2 cellular contexts compared by ENCODE assay signal in the genomic region with DNA sequence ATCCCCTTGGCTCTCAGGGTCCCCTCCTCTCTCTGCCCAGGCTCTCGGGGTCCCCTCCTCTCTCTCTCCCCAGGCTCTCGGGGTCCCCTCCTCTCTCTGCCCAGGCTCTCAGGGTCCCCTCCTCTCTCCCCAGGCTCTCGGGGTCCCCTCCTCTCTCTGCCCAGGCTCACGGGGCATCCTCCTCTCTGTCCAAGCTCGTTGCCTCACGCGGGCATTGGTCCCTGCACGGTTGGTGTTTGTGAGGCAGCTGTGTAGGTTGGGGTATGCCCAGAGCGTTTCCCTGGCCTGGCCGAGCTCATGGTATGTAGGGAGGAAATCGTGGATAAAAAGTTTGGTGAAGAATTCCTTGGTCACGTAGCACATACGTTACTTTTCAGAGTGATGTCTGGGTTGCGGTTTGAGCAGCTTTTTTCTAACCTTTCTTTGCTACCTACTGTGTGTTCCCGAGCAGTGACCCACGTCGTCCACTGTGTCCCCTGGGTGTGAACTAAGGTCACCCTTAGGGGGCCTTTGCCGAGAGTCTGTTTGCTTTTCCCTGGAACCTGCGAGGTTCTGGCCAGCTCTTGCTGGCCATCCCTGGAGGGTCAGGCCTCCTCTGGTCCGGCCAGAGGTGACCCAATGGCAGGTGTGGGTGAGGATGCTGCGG.
TF ChIP-seq lines count a peak whose summit lies in the region.

No MANE protein-coding gene starts in this region.

TF ChIP-seq in GM23338, 12 proteins besides CTCF, POLR2A, EP300 and RAD21 (continues in another document):
- no peak for TF ChIP-seq STAT1 (IDR thresholded peaks at IDR 0.05; ENCODE audit: unreplicated experiment)
- TF ChIP-seq, protein P1, sequence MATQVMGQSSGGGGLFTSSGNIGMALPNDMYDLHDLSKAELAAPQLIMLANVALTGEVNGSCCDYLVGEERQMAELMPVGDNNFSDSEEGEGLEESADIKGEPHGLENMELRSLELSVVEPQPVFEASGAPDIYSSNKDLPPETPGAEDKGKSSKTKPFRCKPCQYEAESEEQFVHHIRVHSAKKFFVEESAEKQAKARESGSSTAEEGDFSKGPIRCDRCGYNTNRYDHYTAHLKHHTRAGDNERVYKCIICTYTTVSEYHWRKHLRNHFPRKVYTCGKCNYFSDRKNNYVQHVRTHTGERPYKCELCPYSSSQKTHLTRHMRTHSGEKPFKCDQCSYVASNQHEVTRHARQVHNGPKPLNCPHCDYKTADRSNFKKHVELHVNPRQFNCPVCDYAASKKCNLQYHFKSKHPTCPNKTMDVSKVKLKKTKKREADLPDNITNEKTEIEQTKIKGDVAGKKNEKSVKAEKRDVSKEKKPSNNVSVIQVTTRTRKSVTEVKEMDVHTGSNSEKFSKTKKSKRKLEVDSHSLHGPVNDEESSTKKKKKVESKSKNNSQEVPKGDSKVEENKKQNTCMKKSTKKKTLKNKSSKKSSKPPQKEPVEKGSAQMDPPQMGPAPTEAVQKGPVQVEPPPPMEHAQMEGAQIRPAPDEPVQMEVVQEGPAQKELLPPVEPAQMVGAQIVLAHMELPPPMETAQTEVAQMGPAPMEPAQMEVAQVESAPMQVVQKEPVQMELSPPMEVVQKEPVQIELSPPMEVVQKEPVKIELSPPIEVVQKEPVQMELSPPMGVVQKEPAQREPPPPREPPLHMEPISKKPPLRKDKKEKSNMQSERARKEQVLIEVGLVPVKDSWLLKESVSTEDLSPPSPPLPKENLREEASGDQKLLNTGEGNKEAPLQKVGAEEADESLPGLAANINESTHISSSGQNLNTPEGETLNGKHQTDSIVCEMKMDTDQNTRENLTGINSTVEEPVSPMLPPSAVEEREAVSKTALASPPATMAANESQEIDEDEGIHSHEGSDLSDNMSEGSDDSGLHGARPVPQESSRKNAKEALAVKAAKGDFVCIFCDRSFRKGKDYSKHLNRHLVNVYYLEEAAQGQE (IDR thresholded peaks at IDR 0.05; ENCODE audit: unreplicated experiment) = no peak
- TF ChIP-seq, protein P2, sequence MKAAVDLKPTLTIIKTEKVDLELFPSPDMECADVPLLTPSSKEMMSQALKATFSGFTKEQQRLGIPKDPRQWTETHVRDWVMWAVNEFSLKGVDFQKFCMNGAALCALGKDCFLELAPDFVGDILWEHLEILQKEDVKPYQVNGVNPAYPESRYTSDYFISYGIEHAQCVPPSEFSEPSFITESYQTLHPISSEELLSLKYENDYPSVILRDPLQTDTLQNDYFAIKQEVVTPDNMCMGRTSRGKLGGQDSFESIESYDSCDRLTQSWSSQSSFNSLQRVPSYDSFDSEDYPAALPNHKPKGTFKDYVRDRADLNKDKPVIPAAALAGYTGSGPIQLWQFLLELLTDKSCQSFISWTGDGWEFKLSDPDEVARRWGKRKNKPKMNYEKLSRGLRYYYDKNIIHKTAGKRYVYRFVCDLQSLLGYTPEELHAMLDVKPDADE (IDR thresholded peaks at IDR 0.05) = no peak
- TF ChIP-seq NANOG (IDR thresholded peaks at IDR 0.05; ENCODE audit: borderline replicate concordance) = no peak
- TF ChIP-seq POLR2AphosphoS5 (IDR thresholded peaks at IDR 0.05; ENCODE audit: low read depth) = no peak
- TF ChIP-seq ZNF331 (CRISPR knock-in tag; IDR thresholded peaks at IDR 0.05; ENCODE audit: low read depth) = no peak
- no peak for TF ChIP-seq ZNF114 (CRISPR knock-in tag; IDR thresholded peaks at IDR 0.05)
- no peak for TF ChIP-seq CREB1 (CRISPR knock-in tag; IDR thresholded peaks at IDR 0.05; ENCODE audit: low read depth)
- no peak for TF ChIP-seq JUNB (IDR thresholded peaks at IDR 0.05; ENCODE audit: unreplicated experiment)
- no peak for TF ChIP-seq EZH2phosphoT487 (IDR thresholded peaks at IDR 0.05; ENCODE audit: unreplicated experiment)
- no peak for TF ChIP-seq EZH2 (IDR thresholded peaks at IDR 0.05; ENCODE audit: low read depth, unreplicated experiment)

TF ChIP-seq in GM12878, 131 proteins besides CTCF, POLR2A, EP300 and RAD21:
- TF ChIP-seq WRNIP1 (IDR thresholded peaks at IDR 0.05; ENCODE audit: borderline replicate concordance, low read depth, low read length) (no peak), ZZZ3 (IDR thresholded peaks at IDR 0.05; ENCODE audit: control insufficient read depth, insufficient read length, low read depth) (no peak), MXI1 (IDR thresholded peaks at IDR 0.05; ENCODE audit: low read depth, low read length) (no peak), NFIC (IDR thresholded peaks at IDR 0.05; ENCODE audit: low read depth, low read length) (no peak), NR2F1 (conservative IDR thresholded peaks at IDR 0.05) (0 out of 2 replicates have a peak, but pooled peaks have one; percentile 26)
- TF ChIP-seq, protein P3, sequence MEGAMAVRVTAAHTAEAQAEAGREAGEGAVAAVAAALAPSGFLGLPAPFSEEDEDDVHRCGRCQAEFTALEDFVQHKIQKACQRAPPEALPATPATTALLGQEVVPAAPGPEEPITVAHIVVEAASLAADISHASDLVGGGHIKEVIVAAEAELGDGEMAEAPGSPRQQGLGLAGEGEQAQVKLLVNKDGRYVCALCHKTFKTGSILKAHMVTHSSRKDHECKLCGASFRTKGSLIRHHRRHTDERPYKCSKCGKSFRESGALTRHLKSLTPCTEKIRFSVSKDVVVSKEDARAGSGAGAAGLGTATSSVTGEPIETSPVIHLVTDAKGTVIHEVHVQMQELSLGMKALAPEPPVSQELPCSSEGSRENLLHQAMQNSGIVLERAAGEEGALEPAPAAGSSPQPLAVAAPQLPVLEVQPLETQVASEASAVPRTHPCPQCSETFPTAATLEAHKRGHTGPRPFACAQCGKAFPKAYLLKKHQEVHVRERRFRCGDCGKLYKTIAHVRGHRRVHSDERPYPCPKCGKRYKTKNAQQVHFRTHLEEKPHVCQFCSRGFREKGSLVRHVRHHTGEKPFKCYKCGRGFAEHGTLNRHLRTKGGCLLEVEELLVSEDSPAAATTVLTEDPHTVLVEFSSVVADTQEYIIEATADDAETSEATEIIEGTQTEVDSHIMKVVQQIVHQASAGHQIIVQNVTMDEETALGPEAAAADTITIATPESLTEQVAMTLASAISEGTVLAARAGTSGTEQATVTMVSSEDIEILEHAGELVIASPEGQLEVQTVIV (IDR thresholded peaks at IDR 0.05; ENCODE audit: borderline replicate concordance, partially characterized antibody) = no peak
- TF ChIP-seq, protein P4, sequence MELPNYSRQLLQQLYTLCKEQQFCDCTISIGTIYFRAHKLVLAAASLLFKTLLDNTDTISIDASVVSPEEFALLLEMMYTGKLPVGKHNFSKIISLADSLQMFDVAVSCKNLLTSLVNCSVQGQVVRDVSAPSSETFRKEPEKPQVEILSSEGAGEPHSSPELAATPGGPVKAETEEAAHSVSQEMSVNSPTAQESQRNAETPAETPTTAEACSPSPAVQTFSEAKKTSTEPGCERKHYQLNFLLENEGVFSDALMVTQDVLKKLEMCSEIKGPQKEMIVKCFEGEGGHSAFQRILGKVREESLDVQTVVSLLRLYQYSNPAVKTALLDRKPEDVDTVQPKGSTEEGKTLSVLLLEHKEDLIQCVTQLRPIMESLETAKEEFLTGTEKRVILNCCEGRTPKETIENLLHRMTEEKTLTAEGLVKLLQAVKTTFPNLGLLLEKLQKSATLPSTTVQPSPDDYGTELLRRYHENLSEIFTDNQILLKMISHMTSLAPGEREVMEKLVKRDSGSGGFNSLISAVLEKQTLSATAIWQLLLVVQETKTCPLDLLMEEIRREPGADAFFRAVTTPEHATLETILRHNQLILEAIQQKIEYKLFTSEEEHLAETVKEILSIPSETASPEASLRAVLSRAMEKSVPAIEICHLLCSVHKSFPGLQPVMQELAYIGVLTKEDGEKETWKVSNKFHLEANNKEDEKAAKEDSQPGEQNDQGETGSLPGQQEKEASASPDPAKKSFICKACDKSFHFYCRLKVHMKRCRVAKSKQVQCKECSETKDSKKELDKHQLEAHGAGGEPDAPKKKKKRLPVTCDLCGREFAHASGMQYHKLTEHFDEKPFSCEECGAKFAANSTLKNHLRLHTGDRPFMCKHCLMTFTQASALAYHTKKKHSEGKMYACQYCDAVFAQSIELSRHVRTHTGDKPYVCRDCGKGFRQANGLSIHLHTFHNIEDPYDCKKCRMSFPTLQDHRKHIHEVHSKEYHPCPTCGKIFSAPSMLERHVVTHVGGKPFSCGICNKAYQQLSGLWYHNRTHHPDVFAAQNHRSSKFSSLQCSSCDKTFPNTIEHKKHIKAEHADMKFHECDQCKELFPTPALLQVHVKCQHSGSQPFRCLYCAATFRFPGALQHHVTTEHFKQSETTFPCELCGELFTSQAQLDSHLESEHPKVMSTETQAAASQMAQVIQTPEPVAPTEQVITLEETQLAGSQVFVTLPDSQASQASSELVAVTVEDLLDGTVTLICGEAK (IDR thresholded peaks at IDR 0.05; ENCODE audit: borderline replicate concordance) = no peak
